Comparison of ENCODE assay signal across 31 cellular contexts in the genomic region with DNA sequence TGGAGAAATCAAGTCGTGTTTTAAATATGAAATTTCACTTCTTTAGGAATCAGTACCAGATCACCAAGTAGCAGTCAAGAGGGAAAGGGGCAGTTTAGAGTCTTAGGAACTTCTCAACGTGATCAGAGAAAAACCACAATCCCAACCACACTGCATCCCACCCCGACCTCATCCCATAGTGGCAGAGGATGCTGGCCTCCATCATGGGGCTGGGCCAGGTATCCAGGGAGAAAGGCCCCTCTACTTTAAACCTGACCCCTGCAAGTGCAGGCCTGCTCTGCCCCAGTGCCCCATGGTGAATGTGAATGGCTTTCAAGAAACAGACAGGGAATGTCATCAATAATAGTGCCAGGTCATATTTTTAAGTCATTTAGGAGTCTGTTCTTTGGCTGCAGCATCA. TPM values are rescaled to one million over a fixed set of nuclear protein-coding genes. Genes with fewer than 3 reads are reported as not detected.
"Had no signal": no experiment of that assay in that cellular context is flagged by ENCODE, and none has a peak within 500 bp of the region (broad histone marks: within the 10 kb centered on the region; RNA-seq: fewer than 3 reads in every experiment).

No MANE protein-coding gene starts in this region.

- H3K36me3 Mint-ChIP-seq: activated naive CD8-positive, alpha-beta T cell treated with anti-CD3 and anti-CD28 coated beads for 36 hours; natural killer cell; stimulated activated memory B cell treated with anti-CD40 and anti-IgM and Interleukin-4, amounts not matched to agents 10 μg/mL and 1 μg/mL and 100 μg/mL, for 72 hours had no signal

- H3K27ac ChIP-seq: adrenal gland, cardiac muscle cell, epithelial cell of prostate, esophagus squamous epithelium, heart right ventricle, lower lobe of right lung, ovary, skin epidermis, upper lobe of left lung had no signal

- H3K4me3 Mint-ChIP-seq: activated CD4-positive, alpha-beta memory T cell treated with anti-CD3 and anti-CD28 coated beads, Interleukin-2, amount 10 ng/mL, durations not matched to agents 7 days and 5 days; activated CD4-positive, alpha-beta T cell treated with anti-CD3 and anti-CD28 coated beads, Interleukin-2, amount 10 ng/mL, durations not matched to agents 24 days and 14 days; activated naive CD8-positive, alpha-beta T cell treated with anti-CD3 and anti-CD28 coated beads for 36 hours; brain; endodermal cell; natural killer cell; stimulated activated memory B cell treated with anti-CD40 and anti-IgM and Interleukin-4, amounts not matched to agents 10 μg/mL and 1 μg/mL and 100 μg/mL, for 72 hours; stimulated activated naive CD8-positive, alpha-beta T cell treated with anti-CD3 and anti-CD28 coated beads, Interleukin-15, amount 100 ng/mL, for 72 hours; T-helper 17 cell had no signal

- H3K27ac Mint-ChIP-seq: activated CD4-positive, alpha-beta memory T cell treated with anti-CD3 and anti-CD28 coated beads, Interleukin-2, amount 10 ng/mL, durations not matched to agents 7 days and 5 days; activated CD4-positive, alpha-beta T cell treated with anti-CD3 and anti-CD28 coated beads, Interleukin-2, amount 10 ng/mL, durations not matched to agents 24 days and 14 days; activated naive CD8-positive, alpha-beta T cell treated with anti-CD3 and anti-CD28 coated beads for 36 hours; activated T-helper 2 cell treated with anti-CD3 and anti-CD28 coated beads, Interferon-gamma antibody, Interleukin-2, Interleukin-4, amounts not matched to agents 10 μg/mL and 5 μg/mL and 100 μg/mL, durations not matched to agents 14 hours and 24 hours and 36 hours; endodermal cell; natural killer cell; progenitor cell of endocrine pancreas; stimulated activated memory B cell treated with anti-CD40 and anti-IgM and Interleukin-4, amounts not matched to agents 10 μg/mL and 1 μg/mL and 100 μg/mL, for 72 hours; T-helper 17 cell had no signal

- H3K27me3 Mint-ChIP-seq: brain had no signal

- H3K4me3 ChIP-seq: adrenal gland, ascending aorta, cardiac muscle cell, esophagus squamous epithelium, heart right ventricle, lower lobe of right lung, ovary, skin epidermis, upper lobe of left lung had no signal

- DNase-seq: activated CD4-positive, alpha-beta memory T cell treated with anti-CD3 and anti-CD28 coated beads, Interleukin-2, amount 10 ng/mL, durations not matched to agents 7 days and 5 days; activated CD4-positive, alpha-beta T cell treated with anti-CD3 and anti-CD28 coated beads, Interleukin-2, amount 10 ng/mL, durations not matched to agents 24 days and 14 days; activated CD4-positive, CD25-positive, alpha-beta regulatory T cell treated with anti-CD3 and anti-CD28 coated beads, Interleukin-2, amount 50 U/mL, for 72 hours; activated naive CD4-positive, alpha-beta T cell treated with Interleukin-2 at 50 U/mL for 16 hours; activated naive CD8-positive, alpha-beta T cell treated with anti-CD3 and anti-CD28 coated beads for 36 hours; endodermal cell; esophagus squamous epithelium; foreskin melanocyte; heart right ventricle; mesenchymal stem cell; natural killer cell; ovary; stimulated activated CD4-positive, alpha-beta T cell treated with anti-CD3 and anti-CD28 coated beads, Interleukin-12 subunit alpha, Interleukin-12 subunit beta, amount 100 ng/mL, for 4 hours; stimulated activated CD4-positive, alpha-beta T cell treated with anti-CD3 and anti-CD28 coated beads, Interleukin-4, amount 100 ng/mL, for 24 hours; stimulated activated naive CD8-positive, alpha-beta T cell treated with anti-CD3 and anti-CD28 coated beads, Interleukin-15, amount 100 ng/mL, for 72 hours; substantia nigra; T-helper 17 cell; T1000; upper lobe of left lung had no signal

- H3K9me3 ChIP-seq: adrenal gland, ascending aorta, esophagus squamous epithelium, heart right ventricle, lower lobe of right lung, ovary, upper lobe of left lung had no signal

- H3K4me1 Mint-ChIP-seq: activated CD4-positive, alpha-beta memory T cell treated with anti-CD3 and anti-CD28 coated beads, Interleukin-2, amount 10 ng/mL, durations not matched to agents 7 days and 5 days had no signal

- ATAC-seq: heart right ventricle; lower lobe of right lung; natural killer cell; sciatic nerve; stimulated activated memory B cell treated with anti-CD40 and anti-IgM and Interleukin-4, amounts not matched to agents 10 μg/mL and 1 μg/mL and 100 μg/mL, for 72 hours; stimulated activated naive CD8-positive, alpha-beta T cell treated with anti-CD3 and anti-CD28 coated beads, Interleukin-15, amount 100 ng/mL, for 72 hours; T-helper 17 cell had no signal

- H3K27me3 ChIP-seq: adrenal gland, ascending aorta, ovary, upper lobe of left lung had no signal

- H3K36me3 ChIP-seq: adrenal gland, cardiac muscle cell, esophagus squamous epithelium, lower lobe of right lung, ovary had no signal

- H3K9me3 Mint-ChIP-seq: activated CD4-positive, alpha-beta memory T cell treated with anti-CD3 and anti-CD28 coated beads, Interleukin-2, amount 10 ng/mL, durations not matched to agents 7 days and 5 days; activated CD4-positive, alpha-beta T cell treated with anti-CD3 and anti-CD28 coated beads, Interleukin-2, amount 10 ng/mL, durations not matched to agents 24 days and 14 days; activated naive CD8-positive, alpha-beta T cell treated with anti-CD3 and anti-CD28 coated beads for 36 hours; activated T-helper 2 cell treated with anti-CD3 and anti-CD28 coated beads, Interferon-gamma antibody, Interleukin-2, Interleukin-4, amounts not matched to agents 10 μg/mL and 5 μg/mL and 100 μg/mL, durations not matched to agents 14 hours and 24 hours and 36 hours; endodermal cell; natural killer cell; stimulated activated memory B cell treated with anti-CD40 and anti-IgM and Interleukin-4, amounts not matched to agents 10 μg/mL and 1 μg/mL and 100 μg/mL, for 72 hours; stimulated activated naive CD8-positive, alpha-beta T cell treated with anti-CD3 and anti-CD28 coated beads, Interleukin-15, amount 100 ng/mL, for 72 hours had no signal

RNA-seq across cellular contexts. Expression of gene CHST1, which starts 12.1 kb away (rescaled TPM):
- total RNA-seq: activated CD4-positive, alpha-beta memory T cell treated with anti-CD3 and anti-CD28 coated beads, Interleukin-2, amount 10 ng/mL, durations not matched to agents 7 days and 5 days; activated naive CD8-positive, alpha-beta T cell treated with anti-CD3 and anti-CD28 coated beads for 36 hours; mononuclear cell; natural killer cell; T-helper 17 cell had no signal
